In genomic region chr3:99805160-99805559, GRCh38 we compare ENCODE assay signal across 37 cellular contexts.
"Had no signal": no experiment of that assay in that cellular context is flagged by ENCODE, and none has a peak within 500 bp of the region (broad histone marks: within the 10 kb centered on the region; RNA-seq: fewer than 3 reads in every experiment).

No MANE protein-coding gene starts in this region.

- H3K4me3 ChIP-seq: adrenal gland, body of pancreas had no signal

- FAIRE-seq: astrocyte, colon, TTC549 had no signal

- H3K4me3 Mint-ChIP-seq: activated B cell treated with CpG ODN at 0.5 μM for 24 hours; activated CD4-positive, alpha-beta memory T cell treated with anti-CD3 and anti-CD28 coated beads for 36 hours; activated CD4-positive, alpha-beta T cell treated with anti-CD3 and anti-CD28 coated beads, Interleukin-2, amount 10 ng/mL, durations not matched to agents 24 days and 14 days; activated CD8-positive, alpha-beta T cell treated with anti-CD3 and anti-CD28 coated beads for 36 hours; activated naive CD4-positive, alpha-beta T cell treated with anti-CD3 and anti-CD28 coated beads for 36 hours; activated naive CD8-positive, alpha-beta T cell treated with anti-CD3 and anti-CD28 coated beads for 36 hours; activated T-cell treated with anti-CD3 and anti-CD28 coated beads, Interleukin-2, amount 50 U/mL, for 4 hours; activated T-cell treated with anti-CD3 and anti-CD28 coated beads, Interleukin-2, amount 50 U/mL, for 72 hours; activated T-helper 1 cell treated with anti-CD3 and anti-CD28 coated beads, Interleukin-12 subunit alpha, Interleukin-12 subunit beta, Interleukin-2, Interleukin-4 antibody, amounts not matched to agents 30 ng/mL and 10 ng/mL and 1 ng/mL, durations not matched to agents 14 hours and 24 hours and 36 hours; T-helper 1 cell treated with Interleukin-12 subunit alpha and Interleukin-12 subunit beta and Interleukin-4 antibody, amounts not matched to agents 30 μg/mL and 1 μg/mL, for 36 hours; T-helper 2 cell treated with Interferon-gamma antibody and Interleukin-4, amounts not matched to agents 5 μg/mL and 100 μg/mL, for 36 hours had no signal

- DNase-seq: activated B cell treated with CpG ODN at 0.5 μM for 24 hours; activated CD4-positive, alpha-beta memory T cell treated with anti-CD3 and anti-CD28 coated beads for 36 hours; activated CD4-positive, alpha-beta T cell treated with anti-CD3 and anti-CD28 coated beads for 4 hours; activated CD4-positive, alpha-beta T cell treated with anti-CD3 and anti-CD28 coated beads, Interleukin-2, amount 10 ng/mL, durations not matched to agents 24 days and 14 days; activated CD4-positive, alpha-beta T cell treated with anti-CD3 and anti-CD28 coated beads, Interleukin-2, amount 50 U/mL, for 1 hour; activated CD4-positive, alpha-beta T cell treated with anti-CD3 and anti-CD28 coated beads, Interleukin-2, amount 50 U/mL, for 4 hours; activated CD4-positive, CD25-positive, alpha-beta regulatory T cell treated with anti-CD3 and anti-CD28 coated beads, Interleukin-2, amount 50 U/mL, for 72 hours; activated CD8-positive, alpha-beta memory T cell treated with anti-CD3 and anti-CD28 coated beads, Interleukin-2, amount 50 U/mL, for 4 hours; activated CD8-positive, alpha-beta T cell treated with anti-CD3 and anti-CD28 coated beads for 36 hours; activated effector memory CD4-positive, alpha-beta T cell treated with Interleukin-2 at 50 U/mL for 16 hours; activated gamma-delta T cell treated with Interleukin-2 at 50 U/mL for 16 hours; activated naive CD4-positive, alpha-beta T cell; activated naive CD4-positive, alpha-beta T cell treated with anti-CD3 and anti-CD28 coated beads for 36 hours; activated naive CD4-positive, alpha-beta T cell treated with anti-CD3 and anti-CD28 coated beads, Interleukin-2, amount 50 U/mL, for 16 hours; activated naive CD8-positive, alpha-beta T cell treated with anti-CD3 and anti-CD28 coated beads for 36 hours; activated T-cell treated with anti-CD3 and anti-CD28 coated beads for 4 hours; activated T-cell treated with anti-CD3 and anti-CD28 coated beads, Interleukin-2, amount 50 U/mL, for 1 hour; activated T-cell treated with anti-CD3 and anti-CD28 coated beads, Interleukin-2, amount 50 U/mL, for 4 hours; activated T-cell treated with anti-CD3 and anti-CD28 coated beads, Interleukin-2, amount 50 U/mL, for 72 hours; adrenal gland; amniotic stem cell; aorta; body of pancreas; brain microvascular endothelial cell; central memory CD4-positive, alpha-beta T cell; T-helper 2 cell; T-helper 9 cell had no signal

- H3K27ac ChIP-seq: adrenal gland, body of pancreas, brain microvascular endothelial cell, breast epithelium, VCaP had no signal

- H3K27ac Mint-ChIP-seq: activated B cell treated with CpG ODN at 0.5 μM for 24 hours; activated CD4-positive, alpha-beta memory T cell treated with anti-CD3 and anti-CD28 coated beads for 36 hours; activated CD4-positive, alpha-beta T cell treated with anti-CD3 and anti-CD28 coated beads, Interleukin-2, amount 10 ng/mL, durations not matched to agents 24 days and 14 days; activated CD8-positive, alpha-beta T cell treated with anti-CD3 and anti-CD28 coated beads for 36 hours; activated naive CD4-positive, alpha-beta T cell treated with anti-CD3 and anti-CD28 coated beads for 36 hours; activated naive CD4-positive, alpha-beta T cell treated with anti-CD3 and anti-CD28 coated beads, Interleukin-2, amount 50 U/mL, for 72 hours; activated naive CD8-positive, alpha-beta T cell treated with anti-CD3 and anti-CD28 coated beads for 36 hours; activated T-cell treated with anti-CD3 and anti-CD28 coated beads, Interleukin-2, amount 50 U/mL, for 72 hours; activated T-helper 1 cell treated with anti-CD3 and anti-CD28 coated beads, Interleukin-12 subunit alpha, Interleukin-12 subunit beta, Interleukin-2, Interleukin-4 antibody, amounts not matched to agents 30 ng/mL and 10 ng/mL and 1 ng/mL, durations not matched to agents 14 hours and 24 hours and 36 hours; activated T-helper 2 cell treated with anti-CD3 and anti-CD28 coated beads, Interferon-gamma antibody, Interleukin-2, Interleukin-4, amounts not matched to agents 10 μg/mL and 5 μg/mL and 100 μg/mL, durations not matched to agents 14 hours and 24 hours and 36 hours; T-helper 1 cell treated with Interleukin-12 subunit alpha and Interleukin-12 subunit beta and Interleukin-4 antibody, amounts not matched to agents 30 μg/mL and 1 μg/mL, for 36 hours; T-helper 2 cell treated with Interferon-gamma antibody and Interleukin-4, amounts not matched to agents 5 μg/mL and 100 μg/mL, for 36 hours had no signal

- H3K27me3 Mint-ChIP-seq: activated B cell treated with CpG ODN at 0.5 μM for 24 hours; activated CD4-positive, alpha-beta memory T cell treated with anti-CD3 and anti-CD28 coated beads for 36 hours; activated CD4-positive, alpha-beta T cell treated with anti-CD3 and anti-CD28 coated beads, Interleukin-2, amount 10 ng/mL, durations not matched to agents 24 days and 14 days; activated CD8-positive, alpha-beta T cell treated with anti-CD3 and anti-CD28 coated beads for 36 hours; activated naive CD8-positive, alpha-beta T cell treated with anti-CD3 and anti-CD28 coated beads for 36 hours had no signal

- ATAC-seq: activated CD8-positive, alpha-beta T cell treated with anti-CD3 and anti-CD28 coated beads for 36 hours; activated naive CD4-positive, alpha-beta T cell treated with anti-CD3 and anti-CD28 coated beads, Interleukin-2, amount 50 U/mL, for 72 hours; activated T-cell treated with anti-CD3 and anti-CD28 coated beads, Interleukin-2, amount 50 U/mL, for 4 hours; activated T-cell treated with anti-CD3 and anti-CD28 coated beads, Interleukin-2, amount 50 U/mL, for 72 hours; body of pancreas had no signal

- H3K36me3 ChIP-seq: adrenal gland, brain microvascular endothelial cell, breast epithelium had no signal

- H3K4me1 ChIP-seq: adrenal gland, body of pancreas, breast epithelium had no signal

- H3K4me1 Mint-ChIP-seq: activated B cell treated with CpG ODN at 0.5 μM for 24 hours; activated naive CD8-positive, alpha-beta T cell treated with anti-CD3 and anti-CD28 coated beads for 36 hours had no signal

- H3K27me3 ChIP-seq: adrenal gland, body of pancreas, brain microvascular endothelial cell, breast epithelium had no signal
